In the genomic region with DNA sequence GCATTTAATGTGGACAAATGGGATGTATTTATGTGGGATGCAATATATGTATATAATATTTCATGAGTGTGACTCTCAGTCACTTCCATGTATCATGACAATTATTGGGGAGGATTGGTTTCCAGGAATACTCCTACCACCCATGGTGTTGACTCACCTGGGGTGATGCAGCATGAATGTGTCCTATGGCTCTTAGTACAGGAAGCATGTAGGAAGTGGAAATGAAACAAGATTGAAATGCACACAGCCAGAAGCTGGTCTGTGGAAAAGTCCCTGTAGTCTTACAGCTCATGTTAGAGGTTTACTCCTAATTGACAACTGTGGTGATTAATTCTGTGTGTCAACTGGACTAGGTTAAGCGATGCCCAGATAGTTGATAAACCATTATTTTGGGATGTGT, we compare ENCODE assay signal across 13 cellular contexts.
DNase-seq lines count a peak whose midpoint lies in the region; ATAC-seq and TF ChIP-seq lines count a peak whose summit lies in the region.
"Had no signal": no experiment of that assay in that cellular context is flagged by ENCODE, and none has a peak within 500 bp of the region (broad histone marks: within the 10 kb centered on the region; RNA-seq: fewer than 3 reads in every experiment).

No MANE protein-coding gene starts in this region.

- no peak for ATAC-seq in HG02973 (IDR thresholded peaks at IDR 0.05; ENCODE audit: unreplicated experiment)
- ATAC-seq: gastroesophageal sphincter had no signal

- no peaks in the 10 kb centered on the region for H3K27me3 ChIP-seq in WERI-Rb-1 (ENCODE audit: insufficient read depth, low read depth, severe bottlenecking)
- H3K27me3 ChIP-seq: gastroesophageal sphincter, tibial artery had no signal

- H3K9me3 ChIP-seq in WERI-Rb-1 (ENCODE audit: severe bottlenecking): peaks cover 6% of the 10 kb centered on the region
- H3K9me3 ChIP-seq: gastroesophageal sphincter, tibial artery had no signal

- TF ChIP-seq CTCF in WERI-Rb-1 (IDR thresholded peaks at IDR 0.05; ENCODE audit: low read depth, low read length): no peak

- peak overlapping the region; percentile 62 for H3K27ac ChIP-seq in WERI-Rb-1
- H3K27ac ChIP-seq: tibial artery had no signal

- H3K36me3 ChIP-seq in WERI-Rb-1: no peaks in the 10 kb centered on the region
- H3K36me3 ChIP-seq: gastroesophageal sphincter, tibial artery had no signal

- no peak overlapping the region for H3K4me3 ChIP-seq in WERI-Rb-1 (ENCODE audit: low read depth, low read length)
- H3K4me3 ChIP-seq: gastroesophageal sphincter, tibial artery had no signal

- DNase-seq in CD1c-positive myeloid dendritic cell (ENCODE audit: extremely low spot score) (peak; percentile 69), EH (ENCODE audit: low read depth) (peak; percentile 31), WERI-Rb-1 (no peak), iris pigment epithelial cell (ENCODE audit: low read depth) (peak; percentile 26), AG20443 (ENCODE audit: low spot score) (no peak), activated gamma-delta T cell (lab: John Stamatoyannopoulos, UW) (no peak)
- DNase-seq: activated CD4-positive, alpha-beta T cell treated with anti-CD3 and anti-CD28 coated beads, Interleukin-2, amount 10 ng/mL, durations not matched to agents 7 days and 5 days; amniotic stem cell; NCI-H2081; NK-92 treated with Interleukin-12 subunit alpha and Interleukin-12 subunit beta, amount 100 ng/mL, for 24 hours; tibial artery had no signal

Comparison
In these comparisons a context has a peak if more than half of its experiments do, and no peak if none do; other contexts are left out.
1. DNase-seq: peak in CD1c-positive myeloid dendritic cell (single experiment), EH (single experiment) and iris pigment epithelial cell (single experiment); none in WERI-Rb-1 (single experiment), AG20443 (single experiment) and activated gamma-delta T cell (single experiment).